8 cellular contexts compared by ENCODE assay signal in genomic region chr9:83824986-83825623, GRCh38. TPM values are rescaled to one million over a fixed set of nuclear protein-coding genes. Genes with fewer than 3 reads are reported as not detected.
DNase-seq lines count a peak whose midpoint lies in the region; ATAC-seq, FAIRE-seq and TF ChIP-seq lines count a peak whose summit lies in the region.
"Not testable (repeated sequence)": the region's sequence is repeated elsewhere in the genome, so short reads cannot be mapped to it uniquely, and the experiment has no call there.

No MANE protein-coding gene starts in this region.

- H3K4me2 ChIP-seq in osteoblast (ENCODE audit: insufficient read depth, low read length) = not testable (repeated sequence)

- not testable (repeated sequence) for H3K9me3 ChIP-seq in osteoblast (ENCODE audit: low read depth, low read length)

- in situ Hi-C loops in ACHN (cut with HindIII; ENCODE audit: low pct_ligation_motif_present, low pct_unique_long_range_greater_than_20kb, low sequenced_read_pairs) = not testable (repeated sequence)

- DNase-seq in ACHN (peak; percentile 51), EL (peak; percentile 64), HK-2 (ENCODE audit: unreplicated experiment) (peak; percentile 5), bronchial epithelial cell (ENCODE audit: low read depth) (peak; percentile 45), fibroblast of villous mesenchyme (ENCODE audit: low read depth) (peak; percentile 15), osteoblast (ENCODE audit: insufficient read length, low spot score, missing footprints) (peak; percentile 66)
- DNase-seq in activated naive CD8-positive, alpha-beta T cell treated with anti-CD3 and anti-CD28 coated beads, Interleukin-2, amount 50 U/mL, for 24 hours = not testable (repeated sequence)

- H3K27ac ChIP-seq in osteoblast (ENCODE audit: low read depth, low read length) = not testable (repeated sequence)

- H4K20me1 ChIP-seq in osteoblast (ENCODE audit: insufficient read depth, low read length) = not testable (repeated sequence)

- H3K4me1 Mint-ChIP-seq in activated naive CD8-positive, alpha-beta T cell treated with anti-CD3 and anti-CD28 coated beads, Interleukin-2, amount 50 U/mL, for 24 hours = not testable (repeated sequence)

- not testable (repeated sequence) for H3K27me3 Mint-ChIP-seq in activated naive CD8-positive, alpha-beta T cell treated with anti-CD3 and anti-CD28 coated beads, Interleukin-2, amount 50 U/mL, for 24 hours

- H3K9me3 Mint-ChIP-seq in activated naive CD8-positive, alpha-beta T cell treated with anti-CD3 and anti-CD28 coated beads, Interleukin-2, amount 50 U/mL, for 24 hours = not testable (repeated sequence)

- not testable (repeated sequence) for H3K36me3 Mint-ChIP-seq in activated naive CD8-positive, alpha-beta T cell treated with anti-CD3 and anti-CD28 coated beads, Interleukin-2, amount 50 U/mL, for 24 hours (ENCODE audit: low read depth)

- not testable (repeated sequence) for TF ChIP-seq CTCF in bronchial epithelial cell (IDR thresholded peaks at IDR 0.05; ENCODE audit: insufficient read depth, low read length, severe bottlenecking); fibroblast of villous mesenchyme (IDR thresholded peaks at IDR 0.05; ENCODE audit: insufficient read depth, low read depth, low read length); osteoblast (IDR thresholded peaks at IDR 0.05; ENCODE audit: extremely low read depth, low read depth, low read length)

- H3K36me3 ChIP-seq in bronchial epithelial cell (ENCODE audit: control insufficient read depth, insufficient read depth, low read length); osteoblast (ENCODE audit: insufficient read depth, low read length): not testable (repeated sequence)

- H2AFZ ChIP-seq in osteoblast (ENCODE audit: low read length) = peak overlapping the region; percentile 60

- not testable (repeated sequence) for H3K4me1 ChIP-seq in osteoblast (ENCODE audit: insufficient read depth, low read length)

- ATAC-seq in activated naive CD8-positive, alpha-beta T cell treated with anti-CD3 and anti-CD28 coated beads, Interleukin-2, amount 50 U/mL, for 24 hours = peak; percentile 54

- H3K79me2 ChIP-seq in osteoblast (ENCODE audit: insufficient read depth, low read length) = not testable (repeated sequence)

- FAIRE-seq in bronchial epithelial cell (lab: Jason Lieb, UNC) = not testable (repeated sequence)

- not testable (repeated sequence) for H3K4me3 Mint-ChIP-seq in activated naive CD8-positive, alpha-beta T cell treated with anti-CD3 and anti-CD28 coated beads, Interleukin-2, amount 50 U/mL, for 24 hours

- not testable (repeated sequence) for H3K27ac Mint-ChIP-seq in activated naive CD8-positive, alpha-beta T cell treated with anti-CD3 and anti-CD28 coated beads, Interleukin-2, amount 50 U/mL, for 24 hours

- not testable (repeated sequence) for H3K4me3 ChIP-seq in bronchial epithelial cell (ENCODE audit: low read depth, low read length); fibroblast of villous mesenchyme (ENCODE audit: low read depth, low read length); osteoblast (ENCODE audit: insufficient read depth, low read length)

- not testable (repeated sequence) for H3K27me3 ChIP-seq in bronchial epithelial cell (ENCODE audit: control insufficient read depth, insufficient read depth, low read length); osteoblast (ENCODE audit: insufficient read depth, low read length)

TF ChIP-seq in PFSK-1, 5 proteins besides CTCF, POLR2A, EP300 and RAD21:
- TF ChIP-seq TAF1 (IDR thresholded peaks at IDR 0.05; ENCODE audit: borderline replicate concordance, insufficient read depth, low read length) (0 out of 2 replicates have a peak, but pooled peaks have one; percentile 17), POLR2AphosphoS5 (IDR thresholded peaks at IDR 0.05; ENCODE audit: low read depth, low read length) (peak; percentile 47; the same call in 1 of the 2 replicates)

RNA-seq across cellular contexts. Expression of gene GKAP1, which starts 7.5 kb away (rescaled TPM):
- polyA plus RNA-seq in PFSK-1 (2012; ENCODE audit: insufficient read length, low read depth) = 6.3 TPM
- 0.53 and 0.90 TPM in 2 replicates for total RNA-seq in bronchial epithelial cell
- 0.97 and 2.2 TPM in 2 replicates for total RNA-seq in fibroblast of villous mesenchyme
- total RNA-seq in osteoblast = 1.1 and 1.5 TPM in 2 replicates
